In genomic region chr16:85594621-85595298, GRCh38 we compare ENCODE assay signal across 13 cellular contexts.
"Had no signal": no experiment of that assay in that cellular context is flagged by ENCODE, and none has a peak within 500 bp of the region (broad histone marks: within the 10 kb centered on the region; RNA-seq: fewer than 3 reads in every experiment).

No MANE protein-coding gene starts in this region.

- H3K4me3 Mint-ChIP-seq: activated B cell treated with CpG ODN at 0.5 μM for 24 hours; activated CD4-positive, alpha-beta T cell treated with anti-CD3 and anti-CD28 coated beads, Interleukin-2, amount 10 ng/mL, durations not matched to agents 24 days and 14 days; activated naive CD4-positive, alpha-beta T cell treated with anti-CD3 and anti-CD28 coated beads, Interleukin-2, amount 50 U/mL, for 24 hours; naive thymus-derived CD8-positive, alpha-beta T cell had no signal

- H3K27me3 Mint-ChIP-seq: activated B cell treated with CpG ODN at 0.5 μM for 24 hours; activated CD4-positive, alpha-beta T cell treated with anti-CD3 and anti-CD28 coated beads, Interleukin-2, amount 10 ng/mL, durations not matched to agents 24 days and 14 days; activated naive CD4-positive, alpha-beta T cell treated with anti-CD3 and anti-CD28 coated beads, Interleukin-2, amount 50 U/mL, for 24 hours; naive thymus-derived CD8-positive, alpha-beta T cell had no signal

- H3K36me3 ChIP-seq: transverse colon had no signal

- ATAC-seq: left cardiac atrium; mucosa of descending colon; naive thymus-derived CD8-positive, alpha-beta T cell had no signal

- H3K27ac Mint-ChIP-seq: activated B cell treated with CpG ODN at 0.5 μM for 24 hours; activated naive CD4-positive, alpha-beta T cell treated with anti-CD3 and anti-CD28 coated beads, Interleukin-2, amount 50 U/mL, for 24 hours had no signal

- DNase-seq: activated B cell treated with CpG ODN at 0.5 μM for 24 hours; activated CD4-positive, alpha-beta T cell treated with anti-CD3 and anti-CD28 coated beads, Interleukin-2, amount 10 ng/mL, durations not matched to agents 24 days and 14 days; activated CD8-positive, alpha-beta memory T cell treated with anti-CD3 and anti-CD28 coated beads for 24 hours; activated effector memory CD4-positive, alpha-beta T cell treated with Interleukin-2 at 50 U/mL for 16 hours; erythroblast; left cardiac atrium; mucosa of descending colon; naive thymus-derived CD8-positive, alpha-beta T cell; transverse colon had no signal

- H2AFZ ChIP-seq: parathyroid adenoma had no signal

- H3K27me3 ChIP-seq: transverse colon had no signal

- H3K27ac ChIP-seq: parathyroid adenoma had no signal

- H3K4me3 ChIP-seq: lung, mucosa of descending colon, transverse colon had no signal

- H3K9me3 ChIP-seq: mucosa of descending colon, SK-N-SH, transverse colon had no signal

- H3K4me2 ChIP-seq: SK-N-SH had no signal

- H3K9ac ChIP-seq: parathyroid adenoma, SK-N-SH had no signal

- H3K9me3 Mint-ChIP-seq: activated B cell treated with CpG ODN at 0.5 μM for 24 hours; activated CD4-positive, alpha-beta T cell treated with anti-CD3 and anti-CD28 coated beads, Interleukin-2, amount 10 ng/mL, durations not matched to agents 24 days and 14 days; activated naive CD4-positive, alpha-beta T cell treated with anti-CD3 and anti-CD28 coated beads, Interleukin-2, amount 50 U/mL, for 24 hours; naive thymus-derived CD8-positive, alpha-beta T cell had no signal

- H3K4me1 ChIP-seq: parathyroid adenoma had no signal
